18 cellular contexts compared by ENCODE assay signal in genomic region chr7:41133700-41134099, GRCh38.
DNase-seq lines count a peak whose midpoint lies in the region; ATAC-seq and TF ChIP-seq lines count a peak whose summit lies in the region.
"Had no signal": no experiment of that assay in that cellular context is flagged by ENCODE, and none has a peak within 500 bp of the region (broad histone marks: within the 10 kb centered on the region; RNA-seq: fewer than 3 reads in every experiment).

No MANE protein-coding gene starts in this region.

- H3K27ac ChIP-seq in SK-N-SH (ENCODE audit: low read depth in 2 of 2, low read length in 1 of 2): no peak overlapping the region
- peak overlapping the region; percentile 8; the same call in 1 of the 2 replicates for H3K27ac ChIP-seq in SJSA1

- no peak overlapping the region for H3K9ac ChIP-seq in SK-N-SH

- no peaks in the 10 kb centered on the region for H3F3A ChIP-seq in SK-N-SH (replicated peaks; ENCODE audit: insufficient read depth)

- H3K27me3 ChIP-seq in SK-N-SH (ENCODE audit: insufficient read depth): no peaks in the 10 kb centered on the region
- H3K27me3 ChIP-seq in SJSA1 (replicated peaks): no peaks in the 10 kb centered on the region

- 87% methylated on average over 7 of the region's 7 CpGs for WGBS in SK-N-SH (ENCODE audit: low lambda C conversion rate)

- H3K4me3 ChIP-seq in SK-N-SH (ENCODE audit: low read depth in 2 of 2, low read length in 1 of 2) (no peak overlapping the region), SJSA1 (no peak overlapping the region)

- no peaks in the 10 kb centered on the region for H3K36me3 Mint-ChIP-seq in activated CD8-positive, alpha-beta T cell treated with anti-CD3 and anti-CD28 coated beads, Interleukin-2, amount 10 ng/mL, durations not matched to agents 7 days and 5 days (ENCODE audit: low read depth)
- H3K36me3 Mint-ChIP-seq: CD4-positive, CD25-positive, alpha-beta regulatory T cell had no signal

- no peaks in the 10 kb centered on the region for H3K9me2 ChIP-seq in SK-N-SH

- H2AFZ ChIP-seq in SK-N-SH (ENCODE audit: low read depth): no peak overlapping the region

- no peak overlapping the region for H3K4me2 ChIP-seq in SK-N-SH

- no peaks in the 10 kb centered on the region for H4K20me1 ChIP-seq in SK-N-SH (ENCODE audit: insufficient read depth)

- no peak for TF ChIP-seq EP300 in SK-N-SH (IDR thresholded peaks at IDR 0.05; ENCODE audit: borderline replicate concordance in 1 of 2, low read depth in 1 of 2, low read length in 1 of 2)

- H3K4me3 Mint-ChIP-seq in activated CD8-positive, alpha-beta T cell treated with anti-CD3 and anti-CD28 coated beads, Interleukin-2, amount 10 ng/mL, durations not matched to agents 7 days and 5 days: no peak overlapping the region
- H3K4me3 Mint-ChIP-seq: activated CD4-positive, alpha-beta T cell treated with anti-CD3 and anti-CD28 coated beads for 36 hours; activated T-cell treated with anti-CD3 and anti-CD28 coated beads, Interleukin-2, amount 50 U/mL, for 4 hours; CD4-positive, CD25-positive, alpha-beta regulatory T cell; endodermal cell; T-helper 17 cell had no signal

- ATAC-seq in SK-N-SH treated with all-trans-retinoic acid at 6 μM for 48 hours (no peak), HG03025 (IDR thresholded peaks at IDR 0.05; ENCODE audit: low FRiP score, unreplicated experiment) (peak; percentile 26), HG02610 (IDR thresholded peaks at IDR 0.05; ENCODE audit: unreplicated experiment) (no peak)
- no peak for ATAC-seq in activated CD8-positive, alpha-beta T cell treated with anti-CD3 and anti-CD28 coated beads, Interleukin-2, amount 10 ng/mL, durations not matched to agents 7 days and 5 days
- ATAC-seq: activated T-cell treated with anti-CD3 and anti-CD28 coated beads, Interleukin-2, amount 50 U/mL, for 4 hours; sciatic nerve; T-helper 17 cell had no signal

- no peaks in the 10 kb centered on the region for H3K4me1 Mint-ChIP-seq in activated CD8-positive, alpha-beta T cell treated with anti-CD3 and anti-CD28 coated beads, Interleukin-2, amount 10 ng/mL, durations not matched to agents 7 days and 5 days (ENCODE audit: low read depth)
- H3K4me1 Mint-ChIP-seq: activated CD4-positive, alpha-beta T cell treated with anti-CD3 and anti-CD28 coated beads for 36 hours; T-helper 17 cell had no signal

- DNase-seq in SK-N-SH (no peak), SJSA1 (ENCODE audit: low read depth in 1 of 2, low spot score in 2 of 2) (no peak), COLO668 (lab: John Stamatoyannopoulos, UW; ENCODE audit: unreplicated experiment) (no peak), NCI-H2107 (lab: John Stamatoyannopoulos, UW) (no peak)
- no peak for DNase-seq in activated CD8-positive, alpha-beta T cell treated with anti-CD3 and anti-CD28 coated beads, Interleukin-2, amount 10 ng/mL, durations not matched to agents 7 days and 5 days
- DNase-seq: 8988T; activated CD4-positive, alpha-beta T cell treated with anti-CD3 and anti-CD28 coated beads for 36 hours; activated T-cell treated with anti-CD3 and anti-CD28 coated beads, Interleukin-2, amount 50 U/mL, for 4 hours; CD4-positive, CD25-positive, alpha-beta regulatory T cell; endodermal cell; mesenchymal stem cell; NCI-H526; stimulated activated naive CD4-positive, alpha-beta T cell; T-helper 17 cell had no signal

- POLR2A ChIA-PET in SK-N-SH (lab: Yijun Ruan, JAX): no interaction called here
- POLR2A ChIA-PET in activated CD8-positive, alpha-beta T cell treated with anti-CD3 and anti-CD28 coated beads, Interleukin-2, amount 10 ng/mL, durations not matched to agents 7 days and 5 days (lab: Charles Lee): no interaction called here

- H3K79me2 ChIP-seq in SK-N-SH (ENCODE audit: insufficient read depth): no peaks in the 10 kb centered on the region

- H3K9me3 Mint-ChIP-seq in activated CD8-positive, alpha-beta T cell treated with anti-CD3 and anti-CD28 coated beads, Interleukin-2, amount 10 ng/mL, durations not matched to agents 7 days and 5 days (ENCODE audit: insufficient read depth): no peaks in the 10 kb centered on the region
- H3K9me3 Mint-ChIP-seq: activated T-cell treated with anti-CD3 and anti-CD28 coated beads, Interleukin-2, amount 50 U/mL, for 4 hours; endodermal cell had no signal

- no peaks in the 10 kb centered on the region for H3K9me3 ChIP-seq in SK-N-SH
- H3K9me3 ChIP-seq in SJSA1 (replicated peaks): 0 out of 2 replicates have a peak, but pooled peaks cover 3% of the 10 kb centered on the region

- no peak overlapping the region for H3K27ac Mint-ChIP-seq in activated CD8-positive, alpha-beta T cell treated with anti-CD3 and anti-CD28 coated beads, Interleukin-2, amount 10 ng/mL, durations not matched to agents 7 days and 5 days
- H3K27ac Mint-ChIP-seq: activated CD4-positive, alpha-beta T cell treated with anti-CD3 and anti-CD28 coated beads for 36 hours; CD4-positive, CD25-positive, alpha-beta regulatory T cell; endodermal cell; T-helper 17 cell had no signal

- no peak for TF ChIP-seq RAD21 in SK-N-SH (IDR thresholded peaks at IDR 0.05; ENCODE audit: low read length)

- H3K27me3 Mint-ChIP-seq in activated CD8-positive, alpha-beta T cell treated with anti-CD3 and anti-CD28 coated beads, Interleukin-2, amount 10 ng/mL, durations not matched to agents 7 days and 5 days (ENCODE audit: low read depth): no peaks in the 10 kb centered on the region
- H3K27me3 Mint-ChIP-seq: activated CD4-positive, alpha-beta T cell treated with anti-CD3 and anti-CD28 coated beads for 36 hours; CD4-positive, CD25-positive, alpha-beta regulatory T cell; T-helper 17 cell had no signal

- TF ChIP-seq CTCF in SK-N-SH (IDR thresholded peaks at IDR 0.05): no peak

- H3K4me1 ChIP-seq in SK-N-SH (ENCODE audit: control insufficient read depth in 1 of 2, insufficient read depth in 2 of 2, low read depth in 1 of 2, low read length in 1 of 2) (peaks cover 0 to 6% of the 10 kb centered on the region in 2 experiments; a peak in 3 of 4 replicates), SJSA1 (replicated peaks) (peaks cover 11% of the 10 kb centered on the region)

- H3K36me3 ChIP-seq in SK-N-SH (replicated peaks in 1 of 2; ENCODE audit: control insufficient read depth in 1 of 2, insufficient read depth in 2 of 2, low read length in 1 of 2) (no peaks in the 10 kb centered on the region), SJSA1 (no peaks in the 10 kb centered on the region)

- CTCF ChIA-PET in SK-N-SH (lab: Yijun Ruan, JAX): no interaction called here
- CTCF ChIA-PET in activated CD8-positive, alpha-beta T cell treated with anti-CD3 and anti-CD28 coated beads, Interleukin-2, amount 10 ng/mL, durations not matched to agents 7 days and 5 days (lab: Charles Lee): no interaction called here

TF ChIP-seq in SK-N-SH, 30 proteins besides CTCF, POLR2A, EP300 and RAD21:
- no peak for TF ChIP-seq FOSL2 (IDR thresholded peaks at IDR 0.05; ENCODE audit: borderline replicate concordance, low read depth)
- no peak for TF ChIP-seq SMC3 (IDR thresholded peaks at IDR 0.05; ENCODE audit: low read depth, low read length)
- TF ChIP-seq NFIC (IDR thresholded peaks at IDR 0.05; ENCODE audit: borderline replicate concordance): peak; percentile 79
- TF ChIP-seq CHD2 (IDR thresholded peaks at IDR 0.05; ENCODE audit: low read length, partially characterized antibody): no peak

TF ChIP-seq in SK-N-SH treated with all-trans-retinoic acid at 6 μM for 48 hours, 23 proteins besides CTCF, POLR2A, EP300 and RAD21 (continues in another document):
- no peak for TF ChIP-seq ZNF8 (CRISPR knock-in tag; IDR thresholded peaks at IDR 0.05)
- no peak for TF ChIP-seq CSDC2 (CRISPR knock-in tag; IDR thresholded peaks at IDR 0.05)
- no peak for TF ChIP-seq ZNF565 (CRISPR knock-in tag; conservative IDR thresholded peaks at IDR 0.05; ENCODE audit: low read depth)
- no peak for TF ChIP-seq SNAI2 (CRISPR knock-in tag; IDR thresholded peaks at IDR 0.05)
- TF ChIP-seq BACH2 (CRISPR knock-in tag; IDR thresholded peaks at IDR 0.05; ENCODE audit: borderline replicate concordance): no peak
- no peak for TF ChIP-seq GLIS3 (CRISPR knock-in tag; IDR thresholded peaks at IDR 0.05)
- no peak for TF ChIP-seq TSHZ2 (CRISPR knock-in tag; IDR thresholded peaks at IDR 0.05)
- TF ChIP-seq ISL1 (CRISPR knock-in tag; IDR thresholded peaks at IDR 0.05): no peak
- TF ChIP-seq ZFP3 (CRISPR knock-in tag; IDR thresholded peaks at IDR 0.05): no peak
- no peak for TF ChIP-seq CREB5 (CRISPR knock-in tag; IDR thresholded peaks at IDR 0.05; ENCODE audit: low read depth)
- no peak for TF ChIP-seq OSR1 (CRISPR knock-in tag; IDR thresholded peaks at IDR 0.05)
- TF ChIP-seq ZFP30 (CRISPR knock-in tag; IDR thresholded peaks at IDR 0.05): no peak
- no peak for TF ChIP-seq ZNF70 (CRISPR knock-in tag; IDR thresholded peaks at IDR 0.05)
